ENCODE assay signal across 11 cellular contexts in genomic region chr4:174604198-174604597, GRCh38.
DNase-seq lines count a peak whose midpoint lies in the region; ATAC-seq and TF ChIP-seq lines count a peak whose summit lies in the region.
"Had no signal": no experiment of that assay in that cellular context is flagged by ENCODE, and none has a peak within 500 bp of the region (broad histone marks: within the 10 kb centered on the region; RNA-seq: fewer than 3 reads in every experiment).

No MANE protein-coding gene starts in this region.

- no peaks in the 10 kb centered on the region for H3K4me1 Mint-ChIP-seq in effector memory CD8-positive, alpha-beta T cell (ENCODE audit: low read depth in 2 of 2)

- H3K27me3 ChIP-seq in HL-60 (ENCODE audit: insufficient read depth, poor library complexity, severe bottlenecking), result no peaks in the 10 kb centered on the region
- H3K27me3 ChIP-seq: right lobe of liver had no signal

- no peaks in the 10 kb centered on the region for H3K36me3 Mint-ChIP-seq in effector memory CD8-positive, alpha-beta T cell (ENCODE audit: insufficient read depth)
- H3K36me3 Mint-ChIP-seq: activated naive CD8-positive, alpha-beta T cell had no signal

- no peak overlapping the region for H3K27ac Mint-ChIP-seq in effector memory CD8-positive, alpha-beta T cell
- H3K27ac Mint-ChIP-seq: activated naive CD8-positive, alpha-beta T cell had no signal

- H3K9me3 Mint-ChIP-seq in effector memory CD8-positive, alpha-beta T cell, result peaks cover 0 to 5% of the 10 kb centered on the region in 2 donors

- no peak for TF ChIP-seq CTCF in HL-60 (IDR thresholded peaks at IDR 0.05; ENCODE audit: insufficient read depth, low read length)

- ATAC-seq in effector memory CD8-positive, alpha-beta T cell (replicated peaks), result peak; percentile 43
- no peak for ATAC-seq in GM19463 (IDR thresholded peaks at IDR 0.05; ENCODE audit: unreplicated experiment)
- no peak for ATAC-seq in GM19467 (IDR thresholded peaks at IDR 0.05; ENCODE audit: unreplicated experiment)

- peak overlapping the region; percentile 47 for H3K27ac ChIP-seq in HL-60 (replicated peaks)
- H3K27ac ChIP-seq: right lobe of liver had no signal

- DNase-seq in HL-60 (ENCODE audit: low read depth in 1 of 2, low spot score in 1 of 2) (peak; percentile 57 to 73), NCI-H345 treated with DMSO at 0.1 percent for 48 hours (lab: John Stamatoyannopoulos, UW; ENCODE audit: unreplicated experiment) (peak; percentile 37), putamen (ENCODE audit: low spot score) (peak; percentile 13), NCI-H1694 treated with DMSO at 0.1 percent for 48 hours (lab: John Stamatoyannopoulos, UW) (no peak), kidney glomerular epithelial cell (lab: John Stamatoyannopoulos, UW) (no peak)
- no peak for DNase-seq in effector memory CD8-positive, alpha-beta T cell
- DNase-seq: Calu3, right lobe of liver had no signal

- H3K27me3 Mint-ChIP-seq in effector memory CD8-positive, alpha-beta T cell, result no peaks in the 10 kb centered on the region
- H3K27me3 Mint-ChIP-seq: activated naive CD8-positive, alpha-beta T cell had no signal

- no peak overlapping the region for H3K4me3 ChIP-seq in HL-60 (replicated peaks; ENCODE audit: insufficient read depth, low read length)
- H3K4me3 ChIP-seq: right lobe of liver had no signal

- H3K4me3 Mint-ChIP-seq in effector memory CD8-positive, alpha-beta T cell, result no peak overlapping the region
- H3K4me3 Mint-ChIP-seq: activated naive CD8-positive, alpha-beta T cell had no signal

Comparison
In these comparisons a context has a peak if more than half of its experiments do, and no peak if none do; other contexts are left out.
1. DNase-seq: peak in HL-60 (2 of 2), NCI-H345 treated with DMSO at 0.1 percent for 48 hours (single experiment) and putamen (single experiment); none in effector memory CD8-positive, alpha-beta T cell (0 of 3), NCI-H1694 treated with DMSO at 0.1 percent for 48 hours (single experiment) and kidney glomerular epithelial cell (single experiment).